8 cellular contexts compared by ENCODE assay signal in the genomic region with DNA sequence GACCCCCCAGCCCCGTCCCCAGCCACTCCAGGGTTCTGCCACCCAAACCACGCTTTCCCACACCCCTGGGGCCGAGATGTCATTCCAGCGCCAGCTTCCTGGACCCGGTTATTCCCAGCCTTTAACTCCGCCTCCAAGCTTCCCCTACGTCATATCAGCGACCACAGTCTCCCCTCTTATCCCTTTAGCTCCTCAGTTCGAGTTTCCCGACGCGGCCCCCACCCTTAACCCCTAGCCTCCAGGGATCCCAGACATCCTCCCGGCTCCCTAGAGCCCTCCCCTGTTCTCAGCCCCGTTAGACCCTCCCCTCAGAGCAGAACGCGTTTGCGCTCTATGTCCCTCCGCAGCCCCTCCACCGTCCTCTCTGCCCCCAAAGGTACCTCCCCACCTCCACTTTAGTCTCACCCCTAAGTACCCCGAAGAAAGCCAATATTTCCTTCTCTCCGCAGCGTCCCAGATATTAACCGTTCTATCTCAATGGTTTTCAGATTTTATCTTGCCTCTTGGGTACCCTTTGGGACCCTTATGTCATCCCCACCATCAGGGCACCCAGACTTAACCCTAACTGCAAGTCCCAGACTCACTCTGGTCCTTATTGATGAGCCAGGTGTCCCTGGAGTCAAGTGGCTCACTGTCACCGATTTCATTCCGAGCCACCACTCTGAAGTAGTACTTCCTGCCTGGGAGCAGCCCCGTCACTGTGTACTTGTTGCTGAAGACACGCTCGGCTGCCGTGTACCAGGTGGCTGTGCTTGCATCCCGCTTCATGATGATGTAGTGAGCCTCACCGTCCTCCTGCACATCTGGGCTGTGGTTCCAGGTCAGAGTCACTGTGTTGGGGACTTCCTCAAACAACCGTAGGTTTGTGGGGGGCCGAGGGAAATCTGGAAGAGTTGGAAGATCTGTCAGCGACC. TPM values are rescaled to one million over a fixed set of nuclear protein-coding genes. Genes with fewer than 3 reads are reported as not detected.
A peak's percentile ranks its signal among the peaks of the same experiment; 100 is the strongest.
DNase-seq lines count a peak whose midpoint lies in the region; ATAC-seq and TF ChIP-seq lines count a peak whose summit lies in the region.

No MANE protein-coding gene starts in this region.

- ATAC-seq in GM21447 (IDR thresholded peaks at IDR 0.05; ENCODE audit: unreplicated experiment) (peak; percentile 55), Right ventricle myocardium superior (ENCODE audit: poor library complexity) (peak; percentile 65), GM18873 (IDR thresholded peaks at IDR 0.05; ENCODE audit: low FRiP score, unreplicated experiment) (no peak)

- intact Hi-C loops in Right ventricle myocardium superior (cut with DNase I) (loop anchor here (10.0 kb wide), 1 partner anchor 122 kb away; a partner anchor contains a TSS), posterior cingulate gyrus (cut with DNase I) (no loop called here)

- no peak for TF ChIP-seq CTCF in BE2C (IDR thresholded peaks at IDR 0.05; ENCODE audit: low read depth, low read length)

- no peaks in the 10 kb centered on the region for H3K27me3 Mint-ChIP-seq in activated naive CD4-positive, alpha-beta T cell treated with anti-CD3 and anti-CD28 coated beads, Interleukin-2, amount 50 U/mL, for 24 hours

- H3K27me3 ChIP-seq in BE2C, result no peaks in the 10 kb centered on the region

- no peaks in the 10 kb centered on the region for H3K36me3 Mint-ChIP-seq in activated naive CD4-positive, alpha-beta T cell treated with anti-CD3 and anti-CD28 coated beads, Interleukin-2, amount 50 U/mL, for 24 hours

- H3K4me1 ChIP-seq in BE2C, result no peaks in the 10 kb centered on the region

- H3K27ac Mint-ChIP-seq in activated naive CD4-positive, alpha-beta T cell treated with anti-CD3 and anti-CD28 coated beads, Interleukin-2, amount 50 U/mL, for 24 hours, result peak overlapping the region; percentile 74

- peak overlapping the region; percentile 65 for H3K4me3 ChIP-seq in BE2C (ENCODE audit: low read depth, low read length)

- H3K9me3 Mint-ChIP-seq in activated naive CD4-positive, alpha-beta T cell treated with anti-CD3 and anti-CD28 coated beads, Interleukin-2, amount 50 U/mL, for 24 hours, result no peaks in the 10 kb centered on the region

- H3K4me3 Mint-ChIP-seq in activated naive CD4-positive, alpha-beta T cell treated with anti-CD3 and anti-CD28 coated beads, Interleukin-2, amount 50 U/mL, for 24 hours, result peak overlapping the region; percentile 93

- H3K9me3 ChIP-seq in BE2C, result no peaks in the 10 kb centered on the region

- DNase-seq in BE2C, result peak; percentile 48
- DNase-seq in NCI-H526 (lab: John Stamatoyannopoulos, UW), result peak; percentile 54 to 82
- peak; percentile 67 for DNase-seq in Right ventricle myocardium superior
- DNase-seq in posterior cingulate gyrus, result peak in 8 of 10 donors; percentile 34 to 89 (median 67)
- no peak for DNase-seq in ecto neural progenitor cell (ENCODE audit: low spot score)

- no peaks in the 10 kb centered on the region for H3K36me3 ChIP-seq in BE2C

- peaks cover 19% of the 10 kb centered on the region for H3K4me1 Mint-ChIP-seq in activated naive CD4-positive, alpha-beta T cell treated with anti-CD3 and anti-CD28 coated beads, Interleukin-2, amount 50 U/mL, for 24 hours

RNA-seq across cellular contexts. Expression of a gene that starts 8.0 kb away (rescaled TPM):
- polyA plus RNA-seq in BE2C (2012; ENCODE audit: insufficient read depth, insufficient read length, low read depth), result 0.49 TPM
- total RNA-seq in Right ventricle myocardium superior, result 4.3 TPM

RNA-seq across cellular contexts. Expression of a gene that starts 19.4 kb away (rescaled TPM):
- 1.2 TPM for polyA plus RNA-seq in BE2C (2012; ENCODE audit: insufficient read depth, insufficient read length, low read depth)
- total RNA-seq in Right ventricle myocardium superior, result 0.86 TPM
